12 cellular contexts compared by ENCODE assay signal in genomic region chr14:91284791-91285548, GRCh38. TPM values are rescaled to one million over a fixed set of nuclear protein-coding genes. Genes with fewer than 3 reads are reported as not detected.
A peak's percentile ranks its signal among the peaks of the same experiment; 100 is the strongest.
DNase-seq lines count a peak whose midpoint lies in the region; ATAC-seq and TF ChIP-seq lines count a peak whose summit lies in the region.
"Had no signal": no experiment of that assay in that cellular context is flagged by ENCODE, and none has a peak within 500 bp of the region (broad histone marks: within the 10 kb centered on the region; RNA-seq: fewer than 3 reads in every experiment).

No MANE protein-coding gene starts in this region.

- no peak for TF ChIP-seq POLR2A in gastroesophageal sphincter (IDR thresholded peaks at IDR 0.05)

- peak; percentile 34 for ATAC-seq in Right ventricle myocardium superior (ENCODE audit: poor library complexity)
- no peak for ATAC-seq in gastroesophageal sphincter
- ATAC-seq in stimulated activated naive CD8-positive, alpha-beta T cell treated with anti-CD3 and anti-CD28 coated beads, Interleukin-15, amount 100 ng/mL, for 72 hours = no peak

- intact Hi-C loops in Right ventricle myocardium superior (cut with DNase I) = loop anchor here (5.0 kb wide), 1 partner anchor 103 kb away; no protein-coding TSS in a partner anchor
- intact Hi-C loops in left ventricle myocardium inferior (cut with micrococcal nuclease) = loop anchor here (5.0 to 10.0 kb wide), 2 partner anchors 103 to 390 kb away; no protein-coding TSS in a partner anchor

- H3K4me1 Mint-ChIP-seq in stimulated activated naive CD8-positive, alpha-beta T cell treated with anti-CD3 and anti-CD28 coated beads, Interleukin-15, amount 100 ng/mL, for 72 hours = peaks cover 21% of the 10 kb centered on the region

- no peak overlapping the region for H3K4me3 ChIP-seq in left ventricle myocardium inferior
- H3K4me3 ChIP-seq in gastroesophageal sphincter = no peak overlapping the region

- H3K27me3 ChIP-seq in left ventricle myocardium inferior (ENCODE audit: low read depth) (no peaks in the 10 kb centered on the region), gastroesophageal sphincter (no peaks in the 10 kb centered on the region)

- H3K36me3 ChIP-seq in left ventricle myocardium inferior (peaks cover 8% of the 10 kb centered on the region), gastroesophageal sphincter (peaks cover 0 to 4% of the 10 kb centered on the region in 2 donors)

- no peak overlapping the region for H3K4me3 Mint-ChIP-seq in stimulated activated naive CD8-positive, alpha-beta T cell treated with anti-CD3 and anti-CD28 coated beads, Interleukin-15, amount 100 ng/mL, for 72 hours

- peak overlapping the region; percentile 19 for H3K27ac Mint-ChIP-seq in stimulated activated naive CD8-positive, alpha-beta T cell treated with anti-CD3 and anti-CD28 coated beads, Interleukin-15, amount 100 ng/mL, for 72 hours

- 58% methylated on average over 8 to 14 of the region's 14 CpGs for WGBS in gastroesophageal sphincter (ENCODE audit: low coverage in 1 of 2), 2 donors

- H3K9me3 Mint-ChIP-seq in stimulated activated naive CD8-positive, alpha-beta T cell treated with anti-CD3 and anti-CD28 coated beads, Interleukin-15, amount 100 ng/mL, for 72 hours = no peaks in the 10 kb centered on the region

- peaks cover 18% of the 10 kb centered on the region for H3K4me1 ChIP-seq in left ventricle myocardium inferior
- H3K4me1 ChIP-seq in gastroesophageal sphincter = peaks cover 0 to 22% (median 0%) of the 10 kb centered on the region in 3 donors

- DNase-seq in Right ventricle myocardium superior (no peak), left ventricle myocardium inferior (no peak), SK-N-DZ (ENCODE audit: low spot score) (peak; percentile 42), NCI-H2029 treated with DMSO at 0.1 percent for 48 hours (lab: John Stamatoyannopoulos, UW) (no peak), superior temporal gyrus (ENCODE audit: extremely low spot score) (no peak)
- DNase-seq in stimulated activated naive CD8-positive, alpha-beta T cell treated with anti-CD3 and anti-CD28 coated beads, Interleukin-15, amount 100 ng/mL, for 72 hours = no peak
- no peak for DNase-seq in stimulated activated naive CD4-positive, alpha-beta T cell (lab: John Stamatoyannopoulos, UW)
- DNase-seq: activated CD8-positive, alpha-beta memory T cell treated with anti-CD3 and anti-CD28 coated beads, Interleukin-2, amount 50 U/mL, for 4 hours; CD4-positive, alpha-beta memory T cell; Karpas-422; NCI-H446 treated with DMSO at 0.1 percent for 48 hours had no signal

- peaks cover 8% of the 10 kb centered on the region for H3K9me3 ChIP-seq in left ventricle myocardium inferior (replicated peaks)
- H3K9me3 ChIP-seq in gastroesophageal sphincter = no peaks in the 10 kb centered on the region

- no peaks in the 10 kb centered on the region for H3K27me3 Mint-ChIP-seq in stimulated activated naive CD8-positive, alpha-beta T cell treated with anti-CD3 and anti-CD28 coated beads, Interleukin-15, amount 100 ng/mL, for 72 hours
- H3K27me3 Mint-ChIP-seq: CD4-positive, alpha-beta memory T cell had no signal

- H3K27ac ChIP-seq in left ventricle myocardium inferior (replicated peaks) (no peak overlapping the region), gastroesophageal sphincter (peak overlapping the region in 3 of 4 donors; percentile 46 to 62 (median 54))

- no peak for TF ChIP-seq EP300 in gastroesophageal sphincter (IDR thresholded peaks at IDR 0.05)

- TF ChIP-seq CTCF in left ventricle myocardium inferior (IDR thresholded peaks at IDR 0.05; ENCODE audit: borderline replicate concordance) = no peak
- no peak for TF ChIP-seq CTCF in gastroesophageal sphincter (IDR thresholded peaks at IDR 0.05)

RNA-seq across cellular contexts. Expression of gene GPR68, which starts 40.5 kb away (rescaled TPM):
- 0.13 TPM for total RNA-seq in Right ventricle myocardium superior
- 0.41 TPM for total RNA-seq in left ventricle myocardium inferior
- 0.07 TPM in 1 of 2 replicates, not detected in the other for polyA plus RNA-seq in SK-N-DZ (2014; cell fraction: cytosol; rRNA removed)
- not detected in 2 replicates for polyA plus RNA-seq in SK-N-DZ (2014; cell fraction: nucleus; rRNA removed)
- total RNA-seq in gastroesophageal sphincter = 10 to 100 TPM in 1 of 4 donors, 1 to 10 TPM in 3; 1.8 to 10.3 (median 3.0) TPM
